In the genomic region with DNA sequence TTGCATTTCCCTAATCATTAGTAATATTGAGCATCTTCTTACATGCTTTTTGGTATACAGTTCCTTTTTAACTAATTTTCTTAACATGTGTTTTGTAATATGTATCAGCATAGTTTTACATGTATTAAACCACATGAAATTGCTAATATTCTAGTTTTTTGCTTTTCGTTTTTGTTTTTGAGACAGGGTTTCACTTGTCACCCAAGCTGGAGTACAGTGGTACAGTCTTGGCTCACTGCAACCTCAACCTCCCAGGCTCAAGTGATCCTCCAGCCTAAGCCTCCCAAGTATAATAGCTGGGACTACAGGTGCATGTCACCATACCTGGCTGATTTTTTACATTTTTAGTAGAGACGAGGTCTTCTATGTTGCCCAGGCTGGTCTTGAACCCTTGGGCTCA, we compare ENCODE assay signal across 19 cellular contexts. TPM values are rescaled to one million over a fixed set of nuclear protein-coding genes. Genes with fewer than 3 reads are reported as not detected.
A peak's percentile ranks its signal among the peaks of the same experiment; 100 is the strongest.
DNase-seq lines count a peak whose midpoint lies in the region; ATAC-seq and TF ChIP-seq lines count a peak whose summit lies in the region.
"Had no signal": no experiment of that assay in that cellular context is flagged by ENCODE, and none has a peak within 500 bp of the region (broad histone marks: within the 10 kb centered on the region; RNA-seq: fewer than 3 reads in every experiment).

No MANE protein-coding gene starts in this region.

- no peak for TF ChIP-seq POLR2A in spleen (IDR thresholded peaks at IDR 0.05)

- no peak overlapping the region for H3K4me2 ChIP-seq in Loucy (ENCODE audit: low read depth, low read length, poor library complexity, severe bottlenecking)
- H3K4me2 ChIP-seq: smooth muscle cell had no signal

- CTCF ChIA-PET in activated CD4-positive, alpha-beta T cell treated with anti-CD3 and anti-CD28 coated beads for 36 hours (lab: Charles Lee) = interaction anchor here (0.7 to 2.7 kb wide), 5 partner anchors 10 to 72 kb away, joined by 4 to 25 read pairs (median 5); a partner anchor contains a TSS

- peak overlapping the region; percentile 68 for H3K27ac Mint-ChIP-seq in activated CD4-positive, alpha-beta T cell treated with anti-CD3 and anti-CD28 coated beads for 36 hours
- peak overlapping the region; percentile 70 for H3K27ac Mint-ChIP-seq in activated naive CD8-positive, alpha-beta T cell treated with anti-CD3 and anti-CD28 coated beads for 36 hours
- H3K27ac Mint-ChIP-seq: mesothelial cell of epicardium had no signal

- H3K9me3 Mint-ChIP-seq in activated CD4-positive, alpha-beta T cell treated with anti-CD3 and anti-CD28 coated beads for 36 hours (ENCODE audit: low read depth) = no peaks in the 10 kb centered on the region
- H3K9me3 Mint-ChIP-seq in activated naive CD8-positive, alpha-beta T cell treated with anti-CD3 and anti-CD28 coated beads for 36 hours = no peaks in the 10 kb centered on the region
- H3K9me3 Mint-ChIP-seq: mesothelial cell of epicardium had no signal

- POLR2A ChIA-PET in activated CD4-positive, alpha-beta T cell treated with anti-CD3 and anti-CD28 coated beads for 36 hours (lab: Charles Lee) = interaction anchor here (0.8 to 2.0 kb wide), 3 partner anchors 10 to 1373 kb away, joined by 3 to 11 read pairs (median 4); a partner anchor contains a TSS

- H3K4me3 ChIP-seq in Loucy (ENCODE audit: low read length, poor library complexity, severe bottlenecking) = no peak overlapping the region
- no peak overlapping the region for H3K4me3 ChIP-seq in spleen
- no peak overlapping the region for H3K4me3 ChIP-seq in HAP-1
- H3K4me3 ChIP-seq: coronary artery, K562, pancreas, SK-N-MC, smooth muscle cell had no signal

- 76 to 93% (median 88%) methylated on average over 2 of the region's 2 CpGs for WGBS in spleen, 5 donors

- DNase-seq in activated CD4-positive, alpha-beta T cell treated with anti-CD3 and anti-CD28 coated beads for 36 hours = no peak
- DNase-seq in activated CD4-positive, alpha-beta T cell treated with anti-CD3 and anti-CD28 coated beads for 4 hours = no peak
- no peak for DNase-seq in activated naive CD8-positive, alpha-beta T cell treated with anti-CD3 and anti-CD28 coated beads for 36 hours
- DNase-seq in spleen = no peak
- DNase-seq in amygdala (lab: John Stamatoyannopoulos, UW) = no peak
- no peak for DNase-seq in HAP-1 (ENCODE audit: low spot score in 2 of 2)
- DNase-seq in NCI-H510A treated with DMSO at 0.1 percent for 48 hours (lab: John Stamatoyannopoulos, UW) = no peak
- DNase-seq: glutamatergic neuron; NCI-H1417 treated with DMSO at 0.1 percent for 48 hours; NCI-H446 treated with DMSO at 0.1 percent for 48 hours; PC-3; stimulated activated naive CD8-positive, alpha-beta T cell treated with anti-CD3 and anti-CD28 coated beads, Interleukin-15, Interleukin-2, amounts not matched to agents 100 U/mL and 50 U/mL, for 24 hours had no signal

- no peaks in the 10 kb centered on the region for H3K79me2 ChIP-seq in Loucy (ENCODE audit: insufficient read depth, low read length)

- H3K36me3 ChIP-seq in Loucy (ENCODE audit: insufficient read depth, low read length) (peaks cover 25% of the 10 kb centered on the region; the same call in 1 of the 2 replicates), spleen (peaks cover 1 to 39% (median 20%) of the 10 kb centered on the region in 6 donors), HAP-1 (replicated peaks) (peaks cover 63% of the 10 kb centered on the region)

- H3K9me3 ChIP-seq in Loucy (ENCODE audit: insufficient read depth, low read depth, low read length) = no peaks in the 10 kb centered on the region
- H3K9me3 ChIP-seq in spleen = no peaks in the 10 kb centered on the region
- no peaks in the 10 kb centered on the region for H3K9me3 ChIP-seq in HAP-1
- H3K9me3 ChIP-seq: pancreas had no signal

- no peaks in the 10 kb centered on the region for H3K27me3 Mint-ChIP-seq in activated CD4-positive, alpha-beta T cell treated with anti-CD3 and anti-CD28 coated beads for 36 hours
- peaks cover 3% of the 10 kb centered on the region for H3K27me3 Mint-ChIP-seq in activated naive CD8-positive, alpha-beta T cell treated with anti-CD3 and anti-CD28 coated beads for 36 hours

- peak overlapping the region; percentile 45 for H3K9ac ChIP-seq in Loucy (ENCODE audit: low read depth, low read length, poor library complexity, severe bottlenecking)

- no peaks in the 10 kb centered on the region for H3F3A ChIP-seq in Loucy (ENCODE audit: low read depth)

- H3K27me3 ChIP-seq in Loucy (ENCODE audit: insufficient read depth, low read length, poor library complexity, severe bottlenecking) (no peaks in the 10 kb centered on the region), spleen (replicated peaks in 1 of 7) (no peaks in the 10 kb centered on the region), HAP-1 (ENCODE audit: low read depth) (no peaks in the 10 kb centered on the region)
- H3K27me3 ChIP-seq: pancreas had no signal

- H4K20me1 ChIP-seq in Loucy (ENCODE audit: insufficient read depth, low read length, poor library complexity, severe bottlenecking) = no peaks in the 10 kb centered on the region

- H3K4me3 Mint-ChIP-seq in activated CD4-positive, alpha-beta T cell treated with anti-CD3 and anti-CD28 coated beads for 36 hours = no peak overlapping the region
- H3K4me3 Mint-ChIP-seq in activated naive CD8-positive, alpha-beta T cell treated with anti-CD3 and anti-CD28 coated beads for 36 hours = no peak overlapping the region
- H3K4me3 Mint-ChIP-seq: mesothelial cell of epicardium had no signal

- no peaks in the 10 kb centered on the region for H3K9me2 ChIP-seq in Loucy (replicated peaks; ENCODE audit: low read depth, low read length)

- H3K4me1 Mint-ChIP-seq in activated CD4-positive, alpha-beta T cell treated with anti-CD3 and anti-CD28 coated beads for 36 hours = peaks cover 92% of the 10 kb centered on the region
- H3K4me1 Mint-ChIP-seq in activated naive CD8-positive, alpha-beta T cell treated with anti-CD3 and anti-CD28 coated beads for 36 hours = peaks cover 88% of the 10 kb centered on the region

- no peak for ATAC-seq in activated CD4-positive, alpha-beta T cell treated with anti-CD3 and anti-CD28 coated beads for 36 hours
- ATAC-seq: K562; pancreas; PC-3; stimulated activated naive CD8-positive, alpha-beta T cell treated with anti-CD3 and anti-CD28 coated beads, Interleukin-15, Interleukin-2, amounts not matched to agents 100 U/mL and 50 U/mL, for 24 hours had no signal

- TF ChIP-seq CTCF in Loucy (conservative IDR thresholded peaks at IDR 0.05; ENCODE audit: low read length) (no peak), spleen (IDR thresholded peaks at IDR 0.05 in 8 of 11, conservative IDR thresholded peaks at IDR 0.05 in 3 of 11) (no peak)

- H2AFZ ChIP-seq in Loucy (ENCODE audit: low read length) = no peak overlapping the region

- peak overlapping the region; percentile 93 to 99 (median 96) for H3K27ac ChIP-seq in spleen
- H3K27ac ChIP-seq: coronary artery, SK-N-MC had no signal

- peaks cover 55% of the 10 kb centered on the region for H3K36me3 Mint-ChIP-seq in activated CD4-positive, alpha-beta T cell treated with anti-CD3 and anti-CD28 coated beads for 36 hours (ENCODE audit: low read depth)
- peaks cover 61% of the 10 kb centered on the region for H3K36me3 Mint-ChIP-seq in activated naive CD8-positive, alpha-beta T cell treated with anti-CD3 and anti-CD28 coated beads for 36 hours

- peaks cover 25% of the 10 kb centered on the region for H3K4me1 ChIP-seq in Loucy (ENCODE audit: insufficient read depth, low read length, poor library complexity, severe bottlenecking)
- peaks cover 37 to 97% (median 87%) of the 10 kb centered on the region in 6 donors for H3K4me1 ChIP-seq in spleen
- peaks cover 11% of the 10 kb centered on the region for H3K4me1 ChIP-seq in HAP-1

- in situ Hi-C loops in HAP-1 (cut with MboI; ENCODE audit: low sequenced_read_pairs) = no loop called here

- intact Hi-C loops in activated CD4-positive, alpha-beta T cell treated with anti-CD3 and anti-CD28 coated beads for 36 hours (cut with DNase I, micrococcal nuclease) = loop anchor here in 1 of 2 experiments (2.0 kb wide), 1 partner anchor 14 kb away; no protein-coding TSS in a partner anchor
- intact Hi-C loops in spleen (cut with DNase I; ENCODE audit: low total_unique reads) = no loop called here

RNA-seq across cellular contexts. Expression of a gene that starts 4.4 kb away (rescaled TPM):
- 100 to 1,000 TPM; 107 to 120 TPM for total RNA-seq in activated CD4-positive, alpha-beta T cell treated with anti-CD3 and anti-CD28 coated beads for 36 hours
- total RNA-seq in activated naive CD8-positive, alpha-beta T cell treated with anti-CD3 and anti-CD28 coated beads for 36 hours = 100 to 1,000 TPM; 108 to 110 TPM
- 100 to 1,000 TPM in 5 of 7 donors, 10 to 100 TPM in 2; 70.5 to 171 (median 127) TPM for total RNA-seq in spleen
- 100 to 1,000 TPM; 142 to 365 (median 198) TPM for polyA plus RNA-seq in spleen

RNA-seq across cellular contexts. Expression of a gene that starts 13.3 kb away (rescaled TPM):
- 10 to 100 TPM; 42.8 to 52.9 TPM for total RNA-seq in activated CD4-positive, alpha-beta T cell treated with anti-CD3 and anti-CD28 coated beads for 36 hours
- total RNA-seq in activated naive CD8-positive, alpha-beta T cell treated with anti-CD3 and anti-CD28 coated beads for 36 hours = 10 to 100 TPM; 76.1 to 81.8 TPM
- 10 to 100 TPM; 20.3 to 40.3 (median 29.5) TPM for total RNA-seq in spleen
- polyA plus RNA-seq in spleen = 10 to 100 TPM; 12.9 to 18.6 (median 14.6) TPM
